ENCODE assay signal across 20 cellular contexts in the genomic region with DNA sequence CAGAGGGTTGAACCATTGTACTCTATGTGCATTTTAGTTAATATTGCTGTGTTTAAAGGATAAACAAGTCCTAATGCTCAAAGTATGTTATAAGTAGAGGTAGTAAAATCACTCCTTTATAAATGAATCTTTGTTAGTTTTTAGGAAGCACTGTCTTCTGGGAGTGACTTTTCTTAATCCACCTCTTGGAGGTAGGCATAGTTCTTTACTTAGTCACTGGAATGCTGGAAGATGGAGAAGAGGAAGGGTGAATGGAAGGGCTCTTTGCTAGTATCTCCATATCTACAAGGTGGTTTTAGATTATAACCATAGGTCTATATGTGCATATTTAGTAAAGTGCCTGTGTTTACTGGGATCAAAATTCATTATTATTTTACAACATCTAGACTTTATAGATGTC.
A peak's percentile ranks its signal among the peaks of the same experiment; 100 is the strongest.
DNase-seq lines count a peak whose midpoint lies in the region; ATAC-seq, FAIRE-seq and TF ChIP-seq lines count a peak whose summit lies in the region.
"Had no signal": no experiment of that assay in that cellular context is flagged by ENCODE, and none has a peak within 500 bp of the region (broad histone marks: within the 10 kb centered on the region; RNA-seq: fewer than 3 reads in every experiment).

No MANE protein-coding gene starts in this region.

- FAIRE-seq in urothelium cell line (lab: Jason Lieb, UNC): no peak
- FAIRE-seq: G401.6, GM12891, H54 had no signal

- ATAC-seq in stimulated activated naive CD8-positive, alpha-beta T cell treated with anti-CD3 and anti-CD28 coated beads, Interleukin-15, Interleukin-2, amounts not matched to agents 100 U/mL and 50 U/mL, for 24 hours: no peak

- no peaks in the 10 kb centered on the region for H3K27me3 Mint-ChIP-seq in MCF 10A (ENCODE audit: insufficient read depth, unreplicated experiment)
- peaks cover 3% of the 10 kb centered on the region for H3K27me3 Mint-ChIP-seq in glutamatergic neuron (ENCODE audit: unreplicated experiment)
- H3K27me3 Mint-ChIP-seq: CD4-positive, alpha-beta T cell had no signal

- H3K4me1 Mint-ChIP-seq in MCF 10A (ENCODE audit: insufficient read depth, unreplicated experiment): peaks cover 18% of the 10 kb centered on the region
- no peaks in the 10 kb centered on the region for H3K4me1 Mint-ChIP-seq in glutamatergic neuron (ENCODE audit: low read depth, unreplicated experiment)

- H3K9me3 ChIP-seq in breast epithelium: peaks cover 18 to 27% of the 10 kb centered on the region in 2 donors
- H3K9me3 ChIP-seq in hepatocyte (ENCODE audit: low read depth): no peaks in the 10 kb centered on the region

- H3K9me2 ChIP-seq in hepatocyte (replicated peaks; ENCODE audit: insufficient read depth): no peaks in the 10 kb centered on the region

- POLR2A ChIA-PET in MCF 10A (lab: Yijun Ruan, JAX): no interaction called here

- H3K4me3 Mint-ChIP-seq in MCF 10A (ENCODE audit: unreplicated experiment): no peak overlapping the region
- no peak overlapping the region for H3K4me3 Mint-ChIP-seq in glutamatergic neuron (ENCODE audit: unreplicated experiment)
- H3K4me3 Mint-ChIP-seq: CD4-positive, alpha-beta T cell had no signal

- H3K4me1 ChIP-seq in breast epithelium (no peaks in the 10 kb centered on the region), hepatocyte (ENCODE audit: insufficient read depth) (no peaks in the 10 kb centered on the region)
- H3K4me1 ChIP-seq: BLaER1 treated with 17β-estradiol and CSF1 and Interleukin-3, amounts not matched to agents 10 nM and 100 nM had no signal

- H3K27ac Mint-ChIP-seq in MCF 10A (ENCODE audit: low read depth, unreplicated experiment) (peak overlapping the region; percentile 36), glutamatergic neuron (ENCODE audit: unreplicated experiment) (no peak overlapping the region)
- H3K27ac Mint-ChIP-seq: CD4-positive, alpha-beta T cell had no signal

- no peaks in the 10 kb centered on the region for H3K36me3 Mint-ChIP-seq in MCF 10A (ENCODE audit: insufficient read depth, unreplicated experiment)
- peaks cover 5% of the 10 kb centered on the region for H3K36me3 Mint-ChIP-seq in glutamatergic neuron (ENCODE audit: unreplicated experiment)

- no peak overlapping the region for H3K27ac ChIP-seq in breast epithelium
- H3K27ac ChIP-seq in hepatocyte: no peak overlapping the region
- H3K27ac ChIP-seq: 22Rv1; BLaER1 treated with 17β-estradiol and CSF1 and Interleukin-3, amounts not matched to agents 10 nM and 100 nM; GM23248; HL-60 had no signal

- H3K27me3 ChIP-seq in breast epithelium (no peaks in the 10 kb centered on the region), hepatocyte (no peaks in the 10 kb centered on the region)
- H3K27me3 ChIP-seq: BLaER1 treated with 17β-estradiol and CSF1 and Interleukin-3, amounts not matched to agents 10 nM and 100 nM had no signal

- TF ChIP-seq POLR2A in breast epithelium (IDR thresholded peaks at IDR 0.05): no peak

- intact Hi-C loops in MCF 10A (cut with micrococcal nuclease) (loop anchor here (10.0 kb wide), 1 partner anchor 101 kb away; no protein-coding TSS in a partner anchor), breast epithelium (cut with DNase I; ENCODE audit: low total_unique reads) (no loop called here)

- no peaks in the 10 kb centered on the region for H3K36me3 ChIP-seq in breast epithelium
- no peaks in the 10 kb centered on the region for H3K36me3 ChIP-seq in hepatocyte (replicated peaks; ENCODE audit: insufficient read depth, low read depth)
- H3K36me3 ChIP-seq: BLaER1 treated with 17β-estradiol and CSF1 and Interleukin-3, amounts not matched to agents 10 nM and 100 nM had no signal

- DNase-seq in MCF 10A (ENCODE audit: unreplicated experiment) (no peak), breast epithelium (ENCODE audit: low spot score in 2 of 2) (no peak), NCI-H226 (peak; percentile 62), epithelial cell of esophagus (ENCODE audit: low read depth) (peak; percentile 18), urothelium cell line (ENCODE audit: low spot score) (peak; percentile 26), glutamatergic neuron (no peak), hepatocyte (ENCODE audit: low spot score) (no peak)
- no peak for DNase-seq in stimulated activated naive CD8-positive, alpha-beta T cell treated with anti-CD3 and anti-CD28 coated beads, Interleukin-15, Interleukin-2, amounts not matched to agents 100 U/mL and 50 U/mL, for 24 hours
- DNase-seq: ACHN; Calu3; CD4-positive, alpha-beta T cell; DMS 273 treated with DMSO at 0.1 percent for 48 hours; DMS79; GM23248 had no signal

- no peaks in the 10 kb centered on the region for H4K20me1 ChIP-seq in hepatocyte (ENCODE audit: insufficient read depth, poor library complexity, severe bottlenecking)
- H4K20me1 ChIP-seq: BLaER1 treated with 17β-estradiol and CSF1 and Interleukin-3, amounts not matched to agents 10 nM and 100 nM had no signal

- H3K4me3 ChIP-seq in breast epithelium: no peak overlapping the region
- H3K4me3 ChIP-seq in epithelial cell of esophagus (ENCODE audit: low read length): no peak overlapping the region
- H3K4me3 ChIP-seq in hepatocyte: no peak overlapping the region
- H3K4me3 ChIP-seq: BLaER1 treated with 17β-estradiol and CSF1 and Interleukin-3, amounts not matched to agents 10 nM and 100 nM; GM23248 had no signal

- CTCF ChIA-PET in MCF 10A (lab: Yijun Ruan, JAX): no interaction called here

- no peak overlapping the region for H2AFZ ChIP-seq in hepatocyte
- H2AFZ ChIP-seq: GM23248 had no signal

- TF ChIP-seq CTCF in MCF 10A (IDR thresholded peaks at IDR 0.05; ENCODE audit: unreplicated experiment) (no peak), breast epithelium (IDR thresholded peaks at IDR 0.05) (no peak), epithelial cell of esophagus (IDR thresholded peaks at IDR 0.05; ENCODE audit: insufficient read depth, low read depth, low read length, missing control alignments) (no peak), glutamatergic neuron (IDR thresholded peaks at IDR 0.05; ENCODE audit: partially characterized antibody, unreplicated experiment) (no peak), hepatocyte (IDR thresholded peaks at IDR 0.05; ENCODE audit: poor library complexity) (no peak)

- BruUV-seq in MCF 10A (replicated peaks; lab: Mats Ljungman, UMichigan): no TSS peak

- no peaks in the 10 kb centered on the region for H3K79me2 ChIP-seq in hepatocyte

- H3K4me2 ChIP-seq in hepatocyte: no peak overlapping the region
- H3K4me2 ChIP-seq: BLaER1 treated with 17β-estradiol and CSF1 and Interleukin-3, amounts not matched to agents 10 nM and 100 nM had no signal

- H3K9me3 Mint-ChIP-seq in MCF 10A (ENCODE audit: unreplicated experiment) (peaks cover 14% of the 10 kb centered on the region), glutamatergic neuron (ENCODE audit: unreplicated experiment) (no peaks in the 10 kb centered on the region)

Comparison
In these comparisons a context has a peak if more than half of its experiments do, and no peak if none do; other contexts are left out.
1. DNase-seq: peak in NCI-H226 (single experiment), epithelial cell of esophagus (single experiment) and urothelium cell line (single experiment); none in MCF 10A (single experiment), breast epithelium (0 of 2), glutamatergic neuron (single experiment), stimulated activated naive CD8-positive, alpha-beta T cell treated with anti-CD3 and anti-CD28 coated beads, Interleukin-15, Interleukin-2, amounts not matched to agents 100 U/mL and 50 U/mL, for 24 hours (single experiment) and hepatocyte (single experiment).